Comparison of ENCODE assay signal across 8 cellular contexts in genomic region chr10:3709456-3709855, GRCh38.
"Had no signal": no experiment of that assay in that cellular context is flagged by ENCODE, and none has a peak within 500 bp of the region (broad histone marks: within the 10 kb centered on the region; RNA-seq: fewer than 3 reads in every experiment).

No MANE protein-coding gene starts in this region.

- H3K4me1 ChIP-seq: HAP-1 had no signal

- H3K27ac ChIP-seq: GM23248, HL-60 had no signal

- H3K27ac Mint-ChIP-seq: HFFc6 had no signal

- H3K4me3 Mint-ChIP-seq: HFFc6 had no signal

- H3K9ac ChIP-seq: GM23248 had no signal

- H3K36me3 ChIP-seq: HAP-1 had no signal

- ATAC-seq: HCT116, K562 had no signal

- DNase-seq: GM23248, GOT3, H7, HFFc6 had no signal

- H3K4me3 ChIP-seq: GM23248, HAP-1, K562 had no signal

- H3K9me3 ChIP-seq: HAP-1 had no signal
